In genomic region chr15:74540761-74541493, GRCh38 we compare ENCODE assay signal across 8 cellular contexts. TPM values are rescaled to one million over a fixed set of nuclear protein-coding genes. Genes with fewer than 3 reads are reported as not detected.
DNase-seq lines count a peak whose midpoint lies in the region; ATAC-seq and TF ChIP-seq lines count a peak whose summit lies in the region.

Gene ARID3B, plus strand, starts transcription at chr15:74541220. Its CDS starts 2,717 bp downstream, at chr15:74543937.

- H3K4me3 ChIP-seq in AG04450 (ENCODE audit: low read depth, low read length) = peak within 1 kb of the TSS; percentile 87
- peak within 1 kb of the TSS; percentile 91 for H3K4me3 ChIP-seq in iPS-20b (ENCODE audit: low read length)
- peak within 1 kb of the TSS; percentile 92 to 99 (median 96) for H3K4me3 ChIP-seq in skeletal muscle tissue (ENCODE audit: low read length in 3 of 3)

- H3K9me3 ChIP-seq in AG04450 (ENCODE audit: control insufficient read depth, insufficient read depth, low read length) (no peaks in the 10 kb centered on the region; the same call in 1 of the 2 replicates), iPS-20b (ENCODE audit: insufficient read depth, low read depth, low read length) (no peaks in the 10 kb centered on the region), skeletal muscle tissue (ENCODE audit: control insufficient read depth in 3 of 3, low read length in 3 of 3) (no peaks in the 10 kb centered on the region)

- H3K36me3 ChIP-seq in iPS-20b (ENCODE audit: insufficient read depth, low read depth, low read length) (peaks cover 18% of the 10 kb centered on the region), skeletal muscle tissue (ENCODE audit: control insufficient read depth in 3 of 3, insufficient read depth in 3 of 3, low read length in 3 of 3) (no peaks in the 10 kb centered on the region)

- in situ Hi-C loops in T47D (cut with HindIII; ENCODE audit: low pct_unique_long_range_greater_than_20kb, low sequenced_read_pairs) = no loop called here

- H3K27me3 ChIP-seq in AG04450 (ENCODE audit: control insufficient read depth, insufficient read depth, low read length) = no peaks in the 10 kb centered on the region
- no peaks in the 10 kb centered on the region for H3K27me3 ChIP-seq in iPS-20b (ENCODE audit: insufficient read depth, low read length)
- no peaks in the 10 kb centered on the region for H3K27me3 ChIP-seq in skeletal muscle tissue (ENCODE audit: control insufficient read depth in 3 of 3, insufficient read depth in 3 of 3, low read length in 3 of 3)

- TF ChIP-seq CTCF in AG04450 (IDR thresholded peaks at IDR 0.05; ENCODE audit: low read depth, low read length) (no peak), VCaP (conservative IDR thresholded peaks at IDR 0.05) (no peak)

- CTCF ChIA-PET in AG04450 (lab: Charles Lee) = interaction anchor here (0.6 to 1.0 kb wide), 2 partner anchors 12 to 229 kb away, joined by 3 to 8 read pairs; no protein-coding TSS in a partner anchor

- peak; percentile 77 for ATAC-seq in GM18909 (IDR thresholded peaks at IDR 0.05; ENCODE audit: poor library complexity, unreplicated experiment)
- ATAC-seq in HG03139 (IDR thresholded peaks at IDR 0.05; ENCODE audit: unreplicated experiment) = peak; percentile 69

- H3K27ac ChIP-seq in AG04450 (ENCODE audit: low read depth, low read length) (peak within 1 kb of the TSS; percentile 84), VCaP (peak within 1 kb of the TSS; percentile 85), iPS-20b (ENCODE audit: low read length) (peak within 1 kb of the TSS; percentile 50), skeletal muscle tissue (ENCODE audit: low read depth, low read length) (peak within 1 kb of the TSS; percentile 74)

- POLR2A ChIA-PET in AG04450 (lab: Yijun Ruan, JAX) = interaction anchor here (0.5 to 1.8 kb wide), 6 partner anchors 21 to 175 kb away, joined by 3 to 5 read pairs (median 4); partner anchors contain the start of genes CLK3 and UBL7

- peaks cover 11% of the 10 kb centered on the region; the same call in 1 of the 2 replicates for H3K4me1 ChIP-seq in iPS-20b (ENCODE audit: insufficient read depth, low read length)
- peaks cover 15 to 28% (median 18%) of the 10 kb centered on the region in 3 donors for H3K4me1 ChIP-seq in skeletal muscle tissue (ENCODE audit: control insufficient read depth in 3 of 3, insufficient read depth in 3 of 3, low read length in 3 of 3)

- DNase-seq in AG04450 (ENCODE audit: low read depth, low spot score) (peak; percentile 96), NCI-H2227 (lab: John Stamatoyannopoulos, UW; ENCODE audit: unreplicated experiment) (peak; percentile 95), T47D (ENCODE audit: low read depth in 1 of 2, low spot score in 1 of 2) (peak; percentile 87 to 98)

- H3K9ac ChIP-seq in iPS-20b (ENCODE audit: low read depth, low read length) (peak within 1 kb of the TSS; percentile 88), skeletal muscle tissue (ENCODE audit: low read depth in 1 of 3, low read length in 3 of 3) (peak within 1 kb of the TSS; percentile 85 to 96 (median 85))

RNA-seq across cellular contexts. Expression of gene ARID3B, which starts in this region (rescaled TPM):
- 1.6 and 2.4 TPM in 2 replicates for polyA plus RNA-seq in AG04450 (2011; rRNA removed)
- polyA minus RNA-seq in AG04450 (2011; rRNA and poly(A)+ RNA removed) = 4.2 and 5.8 TPM in 2 replicates
- total RNA-seq in skeletal muscle tissue = 2.1 TPM

Comparison
In these comparisons a context has a peak if more than half of its experiments do, and no peak if none do; other contexts are left out.
1. Peak in every context shown above with its lines: DNase-seq, ATAC-seq, H3K4me3 ChIP-seq and H3K27ac ChIP-seq.